32 cellular contexts compared by ENCODE assay signal in genomic region chr15:42166225-42166940, GRCh38. TPM values are rescaled to one million over a fixed set of nuclear protein-coding genes. Genes with fewer than 3 reads are reported as not detected.
"Had no signal": no experiment of that assay in that cellular context is flagged by ENCODE, and none has a peak within 500 bp of the region (broad histone marks: within the 10 kb centered on the region; RNA-seq: fewer than 3 reads in every experiment).

No MANE protein-coding gene starts in this region.

- H3K27ac Mint-ChIP-seq: dendritic cell treated with granulocyte-macrophage colony-stimulating factor and Interleukin-4, amounts not matched to agents 40 ng/mL and 50 ng/mL, for 4 days; naive thymus-derived CD4-positive, alpha-beta T cell; nephron; stimulated activated memory B cell treated with anti-CD40 and anti-IgM and Interleukin-4, amounts not matched to agents 10 μg/mL and 1 μg/mL and 100 μg/mL, for 72 hours; type B pancreatic cell had no signal

- H3K27ac ChIP-seq: colonic mucosa, epithelial cell of prostate, gastrocnemius medialis, hepatocyte, pancreas, sigmoid colon, testis, tibial artery had no signal

- H3K4me1 ChIP-seq: colonic mucosa, gastrocnemius medialis, pancreas, sigmoid colon, testis, tibial artery had no signal

- H3K9me3 Mint-ChIP-seq: dendritic cell treated with granulocyte-macrophage colony-stimulating factor and Interleukin-4, amounts not matched to agents 40 ng/mL and 50 ng/mL, for 4 days; endodermal cell; naive thymus-derived CD4-positive, alpha-beta T cell; nephron; stimulated activated memory B cell treated with anti-CD40 and anti-IgM and Interleukin-4, amounts not matched to agents 10 μg/mL and 1 μg/mL and 100 μg/mL, for 72 hours; type B pancreatic cell had no signal

- H3K4me3 ChIP-seq: colonic mucosa, gastrocnemius medialis, hepatocyte, lung, pancreas, sigmoid colon, testis, tibial artery had no signal

- H3K9me3 ChIP-seq: colonic mucosa, gastrocnemius medialis, pancreas, sigmoid colon, testis, tibial artery had no signal

- ATAC-seq: esophagus mucosa; gastrocnemius medialis; left lobe of liver; naive thymus-derived CD4-positive, alpha-beta T cell; pancreas; stimulated activated memory B cell treated with anti-CD40 and anti-IgM and Interleukin-4, amounts not matched to agents 10 μg/mL and 1 μg/mL and 100 μg/mL, for 72 hours; stimulated activated naive CD8-positive, alpha-beta T cell treated with anti-CD3 and anti-CD28 coated beads, Interleukin-15, Interleukin-2, amounts not matched to agents 100 U/mL and 50 U/mL, for 24 hours had no signal

- H3K4me3 Mint-ChIP-seq: dendritic cell treated with granulocyte-macrophage colony-stimulating factor and Interleukin-4, amounts not matched to agents 40 ng/mL and 50 ng/mL, for 4 days; endodermal cell; naive thymus-derived CD4-positive, alpha-beta T cell; nephron; stimulated activated memory B cell treated with anti-CD40 and anti-IgM and Interleukin-4, amounts not matched to agents 10 μg/mL and 1 μg/mL and 100 μg/mL, for 72 hours; type B pancreatic cell had no signal

- H3K27me3 Mint-ChIP-seq: dendritic cell treated with granulocyte-macrophage colony-stimulating factor and Interleukin-4, amounts not matched to agents 40 ng/mL and 50 ng/mL, for 4 days; naive thymus-derived CD4-positive, alpha-beta T cell; stimulated activated memory B cell treated with anti-CD40 and anti-IgM and Interleukin-4, amounts not matched to agents 10 μg/mL and 1 μg/mL and 100 μg/mL, for 72 hours; type B pancreatic cell had no signal

- H3K27me3 ChIP-seq: colonic mucosa, gastrocnemius medialis, hepatocyte, pancreas, sigmoid colon, testis, tibial artery had no signal

- DNase-seq: colonic mucosa; effector CD8-positive, alpha-beta T cell; endodermal cell; foreskin fibroblast; gastrocnemius medialis; kidney; mesenchymal stem cell; midbrain; occipital lobe; pancreas; sigmoid colon; stimulated activated CD4-positive, alpha-beta T cell treated with anti-CD3 and anti-CD28 coated beads, Interleukin-2, amount 100 ng/mL, for 24 hours; stimulated activated CD4-positive, alpha-beta T cell treated with anti-CD3 and anti-CD28 coated beads, Interleukin-4, amount 100 ng/mL, for 24 hours; stimulated activated naive CD8-positive, alpha-beta T cell treated with anti-CD3 and anti-CD28 coated beads, Interleukin-15, Interleukin-2, amounts not matched to agents 100 U/mL and 50 U/mL, for 24 hours; substantia nigra; testis; tibial artery had no signal

- H3K4me1 Mint-ChIP-seq: endodermal cell, nephron had no signal

RNA-seq across cellular contexts. Expression of gene PLA2G4F, which starts 9.9 kb away (rescaled TPM):
- total RNA-seq: chondrocyte; glomerular endothelial cell; liver; naive thymus-derived CD4-positive, alpha-beta T cell; occipital lobe; posterior vena cava; skeletal muscle tissue had no signal
- polyA plus RNA-seq: liver; naive thymus-derived CD4-positive, alpha-beta T cell had no signal
